Comparison of ENCODE assay signal across 10 cellular contexts in genomic region chr19:6765738-6766356, GRCh38. TPM values are rescaled to one million over a fixed set of nuclear protein-coding genes. Genes with fewer than 3 reads are reported as not detected.
DNase-seq lines count a peak whose midpoint lies in the region; ATAC-seq and TF ChIP-seq lines count a peak whose summit lies in the region.
"Had no signal": no experiment of that assay in that cellular context is flagged by ENCODE, and none has a peak within 500 bp of the region (broad histone marks: within the 10 kb centered on the region; RNA-seq: fewer than 3 reads in every experiment).

No MANE protein-coding gene starts in this region.

- peak overlapping the region; percentile 90 to 94 (median 92) for H3K4me3 Mint-ChIP-seq in IgD-negative memory B cell
- H3K4me3 Mint-ChIP-seq in activated naive CD8-positive, alpha-beta T cell treated with anti-CD3 and anti-CD28 coated beads, Interleukin-2, amount 10 ng/mL, durations not matched to agents 7 days and 5 days, result peak overlapping the region; percentile 92

- H3K27ac Mint-ChIP-seq in IgD-negative memory B cell, result peak overlapping the region; percentile 75 to 96 (median 77)
- peak overlapping the region; percentile 93 for H3K27ac Mint-ChIP-seq in activated naive CD8-positive, alpha-beta T cell treated with anti-CD3 and anti-CD28 coated beads, Interleukin-2, amount 10 ng/mL, durations not matched to agents 7 days and 5 days

- H3K27ac ChIP-seq in BLaER1 treated with 17β-estradiol and CSF1 and Interleukin-3, amounts not matched to agents 10 nM and 100 nM, result no peak overlapping the region
- peak overlapping the region; percentile 74 for H3K27ac ChIP-seq in lower lobe of right lung

- no peaks in the 10 kb centered on the region; a peak in 1 of 22 replicates for H3K36me3 ChIP-seq in BLaER1 treated with 17β-estradiol and CSF1 and Interleukin-3, amounts not matched to agents 10 nM and 100 nM
- peaks cover 9% of the 10 kb centered on the region for H3K36me3 ChIP-seq in lower lobe of right lung

- POLR2A ChIA-PET in activated naive CD8-positive, alpha-beta T cell treated with anti-CD3 and anti-CD28 coated beads, Interleukin-2, amount 10 ng/mL, durations not matched to agents 7 days and 5 days (lab: Charles Lee), result interaction anchor here (3.3 kb wide), 1 partner anchor 35 kb away, joined by 13 read pairs; no protein-coding TSS in a partner anchor

- H3K4me1 Mint-ChIP-seq in IgD-negative memory B cell, result peaks cover 10 to 30% (median 30%) of the 10 kb centered on the region in 3 donors
- peaks cover 33% of the 10 kb centered on the region for H3K4me1 Mint-ChIP-seq in activated naive CD8-positive, alpha-beta T cell treated with anti-CD3 and anti-CD28 coated beads, Interleukin-2, amount 10 ng/mL, durations not matched to agents 7 days and 5 days

- H3K4me3 ChIP-seq in BLaER1 treated with 17β-estradiol and CSF1 and Interleukin-3, amounts not matched to agents 10 nM and 100 nM, result no peak overlapping the region
- peak overlapping the region; percentile 61 for H3K4me3 ChIP-seq in lower lobe of right lung

- H3K4me2 ChIP-seq in BLaER1 treated with 17β-estradiol and CSF1 and Interleukin-3, amounts not matched to agents 10 nM and 100 nM, result peak overlapping the region; percentile 90 to 100 (median 98)

- TF ChIP-seq CTCF in lower lobe of right lung (IDR thresholded peaks at IDR 0.05), result no peak

- peaks cover 0 to 5% (median 0%) of the 10 kb centered on the region in 11 experiments; a peak in 8 of 22 replicates for H3K9me3 ChIP-seq in BLaER1 treated with 17β-estradiol and CSF1 and Interleukin-3, amounts not matched to agents 10 nM and 100 nM (replicated peaks in 1 of 11)
- no peaks in the 10 kb centered on the region for H3K9me3 ChIP-seq in lower lobe of right lung

- intact Hi-C loops in lower lobe of right lung (cut with DNase I), result no loop called here

- H4K20me1 ChIP-seq in BLaER1 treated with 17β-estradiol and CSF1 and Interleukin-3, amounts not matched to agents 10 nM and 100 nM, result no peaks in the 10 kb centered on the region

- H3K4me1 ChIP-seq in BLaER1 treated with 17β-estradiol and CSF1 and Interleukin-3, amounts not matched to agents 10 nM and 100 nM, result peaks cover 24 to 40% (median 29%) of the 10 kb centered on the region in 10 experiments
- peaks cover 31% of the 10 kb centered on the region for H3K4me1 ChIP-seq in lower lobe of right lung

- peak overlapping the region in 1 of 11 experiments; percentile 74; a peak in 1 of 22 replicates for H3K9ac ChIP-seq in BLaER1 treated with 17β-estradiol and CSF1 and Interleukin-3, amounts not matched to agents 10 nM and 100 nM

- no peaks in the 10 kb centered on the region for H3K27me3 ChIP-seq in BLaER1 treated with 17β-estradiol and CSF1 and Interleukin-3, amounts not matched to agents 10 nM and 100 nM
- peaks cover 8% of the 10 kb centered on the region for H3K27me3 ChIP-seq in lower lobe of right lung (ENCODE audit: low read depth)

- H3K36me3 Mint-ChIP-seq in IgD-negative memory B cell, result no peaks in the 10 kb centered on the region
- peaks cover 14% of the 10 kb centered on the region for H3K36me3 Mint-ChIP-seq in activated naive CD8-positive, alpha-beta T cell treated with anti-CD3 and anti-CD28 coated beads, Interleukin-2, amount 10 ng/mL, durations not matched to agents 7 days and 5 days

- no peak for ATAC-seq in activated naive CD8-positive, alpha-beta T cell treated with anti-CD3 and anti-CD28 coated beads, Interleukin-2, amount 10 ng/mL, durations not matched to agents 7 days and 5 days (ENCODE audit: low read depth)
- ATAC-seq in lower lobe of right lung (peak; percentile 78 to 83), HG03565 (IDR thresholded peaks at IDR 0.05; ENCODE audit: unreplicated experiment) (no peak), HG03045 (IDR thresholded peaks at IDR 0.05; ENCODE audit: unreplicated experiment) (no peak)

- H3K27me3 Mint-ChIP-seq in IgD-negative memory B cell, result no peaks in the 10 kb centered on the region
- no peaks in the 10 kb centered on the region for H3K27me3 Mint-ChIP-seq in activated naive CD8-positive, alpha-beta T cell treated with anti-CD3 and anti-CD28 coated beads, Interleukin-2, amount 10 ng/mL, durations not matched to agents 7 days and 5 days

- H3K9me3 Mint-ChIP-seq in IgD-negative memory B cell, result no peaks in the 10 kb centered on the region
- no peaks in the 10 kb centered on the region for H3K9me3 Mint-ChIP-seq in activated naive CD8-positive, alpha-beta T cell treated with anti-CD3 and anti-CD28 coated beads, Interleukin-2, amount 10 ng/mL, durations not matched to agents 7 days and 5 days

- no peak for DNase-seq in activated naive CD8-positive, alpha-beta T cell treated with anti-CD3 and anti-CD28 coated beads, Interleukin-2, amount 10 ng/mL, durations not matched to agents 7 days and 5 days
- peak; percentile 95 for DNase-seq in lower lobe of right lung
- DNase-seq in SW 1271 (lab: John Stamatoyannopoulos, UW), result no peak
- DNase-seq in AG08396 (ENCODE audit: low spot score), result no peak
- DNase-seq: aorta; stimulated activated CD4-positive, alpha-beta T cell treated with anti-CD3 and anti-CD28 coated beads, Interleukin-12 subunit alpha, Interleukin-12 subunit beta, amount 100 ng/mL, for 4 hours had no signal

RNA-seq across cellular contexts. Expression of gene SH2D3A, which starts 1.4 kb away (rescaled TPM):
- polyA plus RNA-seq in IgD-negative memory B cell, result 32.7 TPM
- 10 to 100 TPM; 35.5 to 35.7 TPM for total RNA-seq in activated naive CD8-positive, alpha-beta T cell treated with anti-CD3 and anti-CD28 coated beads, Interleukin-2, amount 10 ng/mL, durations not matched to agents 7 days and 5 days
- 21.2 TPM for total RNA-seq in lower lobe of right lung

RNA-seq across cellular contexts. Expression of gene VAV1, which starts 6.7 kb away (rescaled TPM):
- 47.5 TPM for polyA plus RNA-seq in IgD-negative memory B cell
- total RNA-seq in activated naive CD8-positive, alpha-beta T cell treated with anti-CD3 and anti-CD28 coated beads, Interleukin-2, amount 10 ng/mL, durations not matched to agents 7 days and 5 days, result 100 to 1,000 TPM; 108 to 113 TPM
- 36.2 TPM for total RNA-seq in lower lobe of right lung

RNA-seq across cellular contexts. Expression of gene TRIP10, which starts 26.4 kb away (rescaled TPM):
- polyA plus RNA-seq in IgD-negative memory B cell, result 4.0 TPM
- total RNA-seq in activated naive CD8-positive, alpha-beta T cell treated with anti-CD3 and anti-CD28 coated beads, Interleukin-2, amount 10 ng/mL, durations not matched to agents 7 days and 5 days, result 10 to 100 TPM; 10.1 to 10.7 TPM
- total RNA-seq in lower lobe of right lung, result 65.8 TPM

RNA-seq across cellular contexts. Expression of gene GPR108, which starts 28.5 kb away (rescaled TPM):
- polyA plus RNA-seq in IgD-negative memory B cell, result 81.3 TPM
- total RNA-seq in activated naive CD8-positive, alpha-beta T cell treated with anti-CD3 and anti-CD28 coated beads, Interleukin-2, amount 10 ng/mL, durations not matched to agents 7 days and 5 days, result 10 to 100 TPM; 82.8 to 91.7 TPM
- 87.0 TPM for total RNA-seq in lower lobe of right lung

RNA-seq across cellular contexts. Expression of gene C3, which starts 45.4 kb away (rescaled TPM):
- polyA plus RNA-seq in IgD-negative memory B cell, result not detected
- total RNA-seq in activated naive CD8-positive, alpha-beta T cell treated with anti-CD3 and anti-CD28 coated beads, Interleukin-2, amount 10 ng/mL, durations not matched to agents 7 days and 5 days, result 1 to 10 TPM; 2.0 to 2.1 TPM
- total RNA-seq in lower lobe of right lung, result 1,321 TPM

Comparison
In these comparisons a context has a peak if more than half of its experiments do, and no peak if none do; other contexts are left out.
1. ATAC-seq: peak in lower lobe of right lung (2 of 2); none in activated naive CD8-positive, alpha-beta T cell treated with anti-CD3 and anti-CD28 coated beads, Interleukin-2, amount 10 ng/mL, durations not matched to agents 7 days and 5 days (single experiment), HG03565 (single experiment) and HG03045 (single experiment).